8 cellular contexts compared by ENCODE assay signal in genomic region chr1:85048296-85049064, GRCh38. TPM values are rescaled to one million over a fixed set of nuclear protein-coding genes. Genes with fewer than 3 reads are reported as not detected.
DNase-seq lines count a peak whose midpoint lies in the region; ATAC-seq and TF ChIP-seq lines count a peak whose summit lies in the region.

MCOLN3 (minus strand) TSS chr1:85048500; CDS start chr1:85045360, 3,140 bp downstream.

- intact Hi-C loops in CD8-positive, alpha-beta T cell (cut with DNase I, micrococcal nuclease), result loop anchor here in 1 of 2 experiments (2.0 to 10.0 kb wide), 5 partner anchors 14 to 364 kb away; partner anchors contain the start of genes MCOLN2 and SYDE2
- intact Hi-C loops in ascending aorta (cut with DNase I), result no loop called here

- peaks cover 40% of the 10 kb centered on the region for H3K27me3 Mint-ChIP-seq in CD8-positive, alpha-beta T cell (ENCODE audit: low read depth)
- H3K27me3 Mint-ChIP-seq in immature natural killer cell (ENCODE audit: low read depth in 3 of 3), result peaks cover 7 to 38% (median 12%) of the 10 kb centered on the region in 3 donors

- peak within 1 kb of the TSS; percentile 50 for H3K4me3 ChIP-seq in CD8-positive, alpha-beta T cell (ENCODE audit: low read depth, low read length)
- H3K4me3 ChIP-seq in ascending aorta, result peak within 1 kb of the TSS; percentile 58 to 70

- CTCF ChIA-PET in CD8-positive, alpha-beta T cell (lab: Charles Lee), result interaction anchor here (1.3 to 1.5 kb wide), 2 partner anchors 11 to 104 kb away, joined by 3 to 5 read pairs (median 5); no protein-coding TSS in a partner anchor

- H3K9me3 ChIP-seq in CD8-positive, alpha-beta T cell (ENCODE audit: low read length), result no peaks in the 10 kb centered on the region
- H3K9me3 ChIP-seq in ascending aorta, result no peaks in the 10 kb centered on the region

- no peak within 1 kb of the TSS for H3K27ac ChIP-seq in CD8-positive, alpha-beta T cell (ENCODE audit: low read depth, low read length)
- no peak within 1 kb of the TSS for H3K27ac ChIP-seq in ascending aorta

- H3K4me3 Mint-ChIP-seq in CD8-positive, alpha-beta T cell, result peak within 1 kb of the TSS; percentile 80
- peak within 1 kb of the TSS; percentile 70 to 78 (median 70) for H3K4me3 Mint-ChIP-seq in immature natural killer cell

- no peak for TF ChIP-seq CTCF in CD8-positive, alpha-beta T cell (IDR thresholded peaks at IDR 0.05)
- TF ChIP-seq CTCF in ascending aorta (IDR thresholded peaks at IDR 0.05), result no peak

- ATAC-seq in CD8-positive, alpha-beta T cell, result peak; percentile 66
- peak; percentile 67 for ATAC-seq in GM19351 (IDR thresholded peaks at IDR 0.05; ENCODE audit: unreplicated experiment)
- ATAC-seq in HG03280 (IDR thresholded peaks at IDR 0.05; ENCODE audit: unreplicated experiment), result peak; percentile 61

- H3K36me3 ChIP-seq in CD8-positive, alpha-beta T cell (ENCODE audit: insufficient read depth, low read length), result no peaks in the 10 kb centered on the region
- H3K36me3 ChIP-seq in ascending aorta, result no peaks in the 10 kb centered on the region

- H3K27ac Mint-ChIP-seq in CD8-positive, alpha-beta T cell, result no peak within 1 kb of the TSS
- no peak within 1 kb of the TSS for H3K27ac Mint-ChIP-seq in immature natural killer cell

- POLR2A ChIA-PET in CD8-positive, alpha-beta T cell (lab: Charles Lee), result interaction anchor here (1.1 kb wide), 1 partner anchor 12 kb away, joined by 3 read pairs; no protein-coding TSS in a partner anchor

- no peaks in the 10 kb centered on the region for H3K9me3 Mint-ChIP-seq in CD8-positive, alpha-beta T cell
- no peaks in the 10 kb centered on the region for H3K9me3 Mint-ChIP-seq in immature natural killer cell

- H3K4me1 Mint-ChIP-seq in CD8-positive, alpha-beta T cell (ENCODE audit: low read depth), result peaks cover 31% of the 10 kb centered on the region
- peaks cover 6 to 14% of the 10 kb centered on the region in 2 donors for H3K4me1 Mint-ChIP-seq in immature natural killer cell

- DNase-seq in CD8-positive, alpha-beta T cell, result peak in 5 of 7 experiments; percentile 23 to 53 (median 31)
- DNase-seq in RPMI7951 (ENCODE audit: low read depth) (peak; percentile 15), ascending aorta (ENCODE audit: low spot score in 2 of 2) (no peak), immature natural killer cell (peak in 1 of 3 donors; percentile 13), NOMO-1 (lab: John Stamatoyannopoulos, UW; ENCODE audit: unreplicated experiment in 2 of 2) (no peak)
- DNase-seq in stimulated activated CD4-positive, alpha-beta T cell treated with anti-CD3 and anti-CD28 coated beads, Interleukin-2, amount 100 ng/mL, for 24 hours, result peak; percentile 49 to 58

- H3K27me3 ChIP-seq in CD8-positive, alpha-beta T cell (ENCODE audit: insufficient read depth, low read length), result peaks cover 27% of the 10 kb centered on the region
- peaks cover 14% of the 10 kb centered on the region for H3K27me3 ChIP-seq in ascending aorta

- H3K4me1 ChIP-seq in CD8-positive, alpha-beta T cell (ENCODE audit: insufficient read depth, low read length), result peaks cover 21% of the 10 kb centered on the region
- H3K4me1 ChIP-seq in ascending aorta, result peaks cover 0 to 4% of the 10 kb centered on the region in 2 donors

- no peaks in the 10 kb centered on the region for H3K36me3 Mint-ChIP-seq in CD8-positive, alpha-beta T cell
- peaks cover 0 to 4% (median 0%) of the 10 kb centered on the region in 3 donors for H3K36me3 Mint-ChIP-seq in immature natural killer cell

RNA-seq across cellular contexts. Expression of gene MCOLN3, which starts in this region (rescaled TPM):
- total RNA-seq in CD8-positive, alpha-beta T cell, result under 1 TPM; 0.11 to 0.14 TPM
- total RNA-seq in RPMI7951 (2014; rRNA removed; shearing (Covaris generic)), result 0.10 and 0.48 TPM in 2 replicates
- total RNA-seq in ascending aorta, result 0.32 TPM
- not detected for polyA plus RNA-seq in immature natural killer cell

Comparison
In these comparisons a context has a peak if more than half of its experiments do, and no peak if none do; other contexts are left out.
1. Peak in DNase-seq, ATAC-seq and H3K4me3 ChIP-seq in CD8-positive, alpha-beta T cell; RNA of the gene not detected or under 1 TPM.
2. Peak in DNase-seq in RPMI7951; RNA of the gene not detected or under 1 TPM.
3. DNase-seq: peak in stimulated activated CD4-positive, alpha-beta T cell treated with anti-CD3 and anti-CD28 coated beads, Interleukin-2, amount 100 ng/mL, for 24 hours (2 of 2); none in ascending aorta (0 of 2) and NOMO-1 (0 of 2).
4. Peak in every context shown above with its lines, with median percentiles within 50 percentile points of each other: ATAC-seq.